ENCODE assay signal across 8 cellular contexts in genomic region chr7:4776160-4776623, GRCh38. TPM values are rescaled to one million over a fixed set of nuclear protein-coding genes. Genes with fewer than 3 reads are reported as not detected.
DNase-seq lines count a peak whose midpoint lies in the region; ATAC-seq, FAIRE-seq and TF ChIP-seq lines count a peak whose summit lies in the region.

No MANE protein-coding gene starts in this region.

- H3K27me3 Mint-ChIP-seq in activated naive CD4-positive, alpha-beta T cell treated with anti-CD3 and anti-CD28 coated beads, Interleukin-2, amount 10 ng/mL, durations not matched to agents 7 days and 5 days = no peaks in the 10 kb centered on the region
- H3K27me3 Mint-ChIP-seq in type B pancreatic cell = no peaks in the 10 kb centered on the region

- H3K4me1 ChIP-seq in K562 (replicated peaks in 1 of 2; ENCODE audit: control insufficient read depth in 2 of 2, insufficient read depth in 2 of 2, low read length in 2 of 2) = peaks cover 19 to 25% of the 10 kb centered on the region in 2 experiments

- peaks cover 32% of the 10 kb centered on the region for H3K36me3 Mint-ChIP-seq in activated naive CD4-positive, alpha-beta T cell treated with anti-CD3 and anti-CD28 coated beads, Interleukin-2, amount 10 ng/mL, durations not matched to agents 7 days and 5 days
- no peaks in the 10 kb centered on the region for H3K36me3 Mint-ChIP-seq in type B pancreatic cell

- H3K79me2 ChIP-seq in K562 (ENCODE audit: control insufficient read depth, insufficient read depth, low read length) = peaks cover 23% of the 10 kb centered on the region

- peak overlapping the region; percentile 88 for H3K4me2 ChIP-seq in K562 (ENCODE audit: insufficient read depth, low read length)

- H3K27ac Mint-ChIP-seq in activated naive CD4-positive, alpha-beta T cell treated with anti-CD3 and anti-CD28 coated beads, Interleukin-2, amount 10 ng/mL, durations not matched to agents 7 days and 5 days = peak overlapping the region; percentile 99
- H3K27ac Mint-ChIP-seq in type B pancreatic cell = peak overlapping the region; percentile 98

- TF ChIP-seq POLR2A in K562 (conservative IDR thresholded peaks at IDR 0.05) (no peak), lower leg skin (IDR thresholded peaks at IDR 0.05) (no peak)

- DNase-seq in activated naive CD4-positive, alpha-beta T cell treated with anti-CD3 and anti-CD28 coated beads, Interleukin-2, amount 10 ng/mL, durations not matched to agents 7 days and 5 days = no peak
- DNase-seq in activated naive CD4-positive, alpha-beta T cell treated with anti-CD3 and anti-CD28 coated beads, Interleukin-2, amount 50 U/mL, for 16 hours = no peak
- DNase-seq in K562 (ENCODE audit: extremely low read depth in 1 of 4, low spot score in 3 of 4) (no peak), lower leg skin (ENCODE audit: low spot score in 2 of 2) (no peak), type B pancreatic cell (ENCODE audit: extremely low spot score, unreplicated experiment) (no peak), NCI-H510A (lab: John Stamatoyannopoulos, UW) (no peak), OCI-M2 (lab: John Stamatoyannopoulos, UW; ENCODE audit: unreplicated experiment) (no peak), NCI-H1092 treated with DMSO at 0.1 percent for 48 hours (lab: John Stamatoyannopoulos, UW) (no peak)

- peak overlapping the region; percentile 95 to 96 for H3K9ac ChIP-seq in K562 (ENCODE audit: insufficient read depth in 1 of 2, low read depth in 2 of 2, low read length in 2 of 2)

- no peak for TF ChIP-seq RAD21 in K562 (CRISPR knock-in tag; conservative IDR thresholded peaks at IDR 0.05 in 1 of 2, IDR thresholded peaks at IDR 0.05 in 1 of 2)

- H3K4me3 ChIP-seq in K562 (peak overlapping the region; percentile 84), lower leg skin (ENCODE audit: low read depth, poor library complexity, severe bottlenecking) (peak overlapping the region; percentile 87)

- H3K9me1 ChIP-seq in K562 (ENCODE audit: control insufficient read depth, insufficient read depth, low read length) = peaks cover 3% of the 10 kb centered on the region

- H3K4me1 Mint-ChIP-seq in activated naive CD4-positive, alpha-beta T cell treated with anti-CD3 and anti-CD28 coated beads, Interleukin-2, amount 10 ng/mL, durations not matched to agents 7 days and 5 days = peaks cover 43% of the 10 kb centered on the region
- peaks cover 20% of the 10 kb centered on the region for H3K4me1 Mint-ChIP-seq in type B pancreatic cell (ENCODE audit: unreplicated experiment)

- no peak for FAIRE-seq in K562 (lab: Jason Lieb, UNC)

- no peak for ATAC-seq in K562

- intact Hi-C loops in K562 (cut with micrococcal nuclease) = no loop called here
- intact Hi-C loops in lower leg skin (cut with DNase I; ENCODE audit: low total_unique reads) = no loop called here

- CTCF ChIA-PET in activated naive CD4-positive, alpha-beta T cell treated with anti-CD3 and anti-CD28 coated beads, Interleukin-2, amount 10 ng/mL, durations not matched to agents 7 days and 5 days (lab: Charles Lee) = interaction anchor here (0.8 to 3.4 kb wide), 5 partner anchors 16 to 198 kb away, joined by 3 to 13 read pairs (median 3); no protein-coding TSS in a partner anchor
- CTCF ChIA-PET in K562 (lab: Yijun Ruan, JAX; ENCODE audit: low intra/inter-chr PET ratio) = no interaction called here

- TF ChIP-seq EP300 in K562 (IDR thresholded peaks at IDR 0.05; ENCODE audit: low read length) = no peak

- H3K27me3 ChIP-seq in K562 (ENCODE audit: control insufficient read depth in 2 of 2, insufficient read depth in 2 of 2, low read length in 2 of 2) = no peaks in the 10 kb centered on the region

- H3K9me3 Mint-ChIP-seq in activated naive CD4-positive, alpha-beta T cell treated with anti-CD3 and anti-CD28 coated beads, Interleukin-2, amount 10 ng/mL, durations not matched to agents 7 days and 5 days = no peaks in the 10 kb centered on the region
- no peaks in the 10 kb centered on the region for H3K9me3 Mint-ChIP-seq in type B pancreatic cell

- H4K20me1 ChIP-seq in K562 (replicated peaks; ENCODE audit: control insufficient read depth, insufficient read depth, low read length) = 0 out of 2 replicates have a peak, but pooled peaks cover 3% of the 10 kb centered on the region

- peaks cover 18% of the 10 kb centered on the region; the same call in 2 of the 3 replicates for H3K36me3 ChIP-seq in K562 (ENCODE audit: control insufficient read depth, insufficient read depth, low read length)

- TF ChIP-seq CTCF in K562 (IDR thresholded peaks at IDR 0.05 in 2 of 3, conservative IDR thresholded peaks at IDR 0.05 in 1 of 3; ENCODE audit: insufficient read depth in 2 of 3, low read depth in 1 of 3, low read length in 3 of 3) (no peak), lower leg skin (IDR thresholded peaks at IDR 0.05) (no peak), type B pancreatic cell (conservative IDR thresholded peaks at IDR 0.05) (no peak)

- H2AFZ ChIP-seq in K562 (ENCODE audit: low read depth, low read length) = peak overlapping the region; percentile 96

- 15% methylated on average over 11 of the region's 16 CpGs for WGBS in K562 (ENCODE audit: insufficient coverage, low coverage, missing lambda C conversion rate)
- WGBS in lower leg skin, 2 donors = 36 to 42% methylated on average over 16 of the region's 16 CpGs

- H3K4me3 Mint-ChIP-seq in activated naive CD4-positive, alpha-beta T cell treated with anti-CD3 and anti-CD28 coated beads, Interleukin-2, amount 10 ng/mL, durations not matched to agents 7 days and 5 days = peak overlapping the region; percentile 100
- peak overlapping the region; percentile 98 for H3K4me3 Mint-ChIP-seq in type B pancreatic cell

- BruUV-seq in K562 (replicated peaks; lab: Mats Ljungman, UMichigan) = no TSS peak

- H3K9me3 ChIP-seq in K562 (replicated peaks; ENCODE audit: control insufficient read depth, insufficient read depth, low read depth, low read length) = no peaks in the 10 kb centered on the region

- POLR2A ChIA-PET in K562 (lab: Yijun Ruan, JAX) = interaction anchor here (0.7 to 2.0 kb wide), 6 partner anchors 8 to 618 kb away, joined by 3 to 11 read pairs (median 8); no protein-coding TSS in a partner anchor

- in situ Hi-C loops in K562 (cut with MboI) = no loop called here

- peak overlapping the region; percentile 91 for H3K27ac ChIP-seq in K562 (ENCODE audit: extremely low read depth, low read depth, low read length)

TF ChIP-seq in K562, 482 proteins besides CTCF, POLR2A, EP300 and RAD21:
- TF ChIP-seq ZNF316 (IDR thresholded peaks at IDR 0.05) (peak; percentile 75), MAFG (tag; conservative IDR thresholded peaks at IDR 0.05) (peak; percentile 46; the same call in 1 of the 2 replicates), ZNF511 (CRISPR knock-in tag; IDR thresholded peaks at IDR 0.05) (no peak), MLLT1 (IDR thresholded peaks at IDR 0.05) (no peak), ZNF77 (CRISPR knock-in tag; IDR thresholded peaks at IDR 0.05) (no peak)
- TF ChIP-seq, protein P1, sequence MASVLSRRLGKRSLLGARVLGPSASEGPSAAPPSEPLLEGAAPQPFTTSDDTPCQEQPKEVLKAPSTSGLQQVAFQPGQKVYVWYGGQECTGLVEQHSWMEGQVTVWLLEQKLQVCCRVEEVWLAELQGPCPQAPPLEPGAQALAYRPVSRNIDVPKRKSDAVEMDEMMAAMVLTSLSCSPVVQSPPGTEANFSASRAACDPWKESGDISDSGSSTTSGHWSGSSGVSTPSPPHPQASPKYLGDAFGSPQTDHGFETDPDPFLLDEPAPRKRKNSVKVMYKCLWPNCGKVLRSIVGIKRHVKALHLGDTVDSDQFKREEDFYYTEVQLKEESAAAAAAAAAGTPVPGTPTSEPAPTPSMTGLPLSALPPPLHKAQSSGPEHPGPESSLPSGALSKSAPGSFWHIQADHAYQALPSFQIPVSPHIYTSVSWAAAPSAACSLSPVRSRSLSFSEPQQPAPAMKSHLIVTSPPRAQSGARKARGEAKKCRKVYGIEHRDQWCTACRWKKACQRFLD (CRISPR knock-in tag; IDR thresholded peaks at IDR 0.05) = peak; percentile 65; the same call in 1 of the 2 replicates

RNA-seq across cellular contexts. Expression of gene AP5Z1, which starts 0.8 kb away (rescaled TPM):
- 41.6 and 134 TPM in 2 replicates for total RNA-seq in K562 (2011; cell fraction: chromatin; rRNA removed; ENCODE audit: low replicate concordance)
- total RNA-seq in K562 (2011; cell fraction: nucleolus; rRNA removed) = 104 and 127 TPM in 2 replicates
- 53.1 and 59.0 TPM in 2 replicates for total RNA-seq in K562 (2011; cell fraction: nucleoplasm; rRNA removed)
- total RNA-seq in K562 (2014; rRNA removed) (19.8 and 23.1 TPM in 2 replicates), K562 (2014; rRNA removed; fragmentation: Illumina TruSeq; extraction: Trizol) (2.7 and 3.3 TPM in 2 replicates), K562 (2015; rRNA removed; fragmentation: Illumina TruSeq; extraction: Trizol) (11.1 and 12.6 TPM in 2 replicates), K562 (2021) (25.6 and 31.1 TPM in 2 replicates), lower leg skin (10 to 100 TPM; 43.1 to 87.4 (median 61.3) TPM), type B pancreatic cell (ENCODE audit: low replicate concordance) (36.9 and 53.2 TPM in 2 replicates)
- polyA plus RNA-seq in K562 (2011; rRNA removed) (6.4 and 13.9 TPM in 2 replicates), K562 (2014; fragmentation: Illumina TruSeq; extraction: Trizol) (4.1 and 9.6 TPM in 2 replicates), K562 (2014; fragmentation: Nextera tagmentation; extraction: Ambion mirVana) (under 1 TPM; 0.06 to 0.98 TPM), K562 (2014; rRNA removed) (22.1 and 26.3 TPM in 2 replicates)
- 8.3 and 24.8 TPM in 2 replicates for polyA plus RNA-seq in K562 (2011; cell fraction: cytosol; rRNA removed)
- polyA plus RNA-seq in K562 (2011; cell fraction: nucleus; rRNA removed) = 60.3 and 105 TPM in 2 replicates
- polyA plus RNA-seq in K562 (2012) = 21.4 and 42.0 TPM in 2 replicates
- polyA minus RNA-seq in K562 (2011; rRNA and poly(A)+ RNA removed) = 2.1 and 3.0 TPM in 2 replicates
- polyA minus RNA-seq in K562 (2011; cell fraction: cytosol; rRNA and poly(A)+ RNA removed) = 8.8 and 9.3 TPM in 2 replicates
- polyA minus RNA-seq in K562 (2011; cell fraction: nucleus; rRNA and poly(A)+ RNA removed) = 28.7 and 31.2 TPM in 2 replicates
